ENCODE assay signal across 18 cellular contexts in genomic region chr3:98038241-98038640, GRCh38. TPM values are rescaled to one million over a fixed set of nuclear protein-coding genes. Genes with fewer than 3 reads are reported as not detected.
DNase-seq lines count a peak whose midpoint lies in the region; ATAC-seq and TF ChIP-seq lines count a peak whose summit lies in the region.
"Had no signal": no experiment of that assay in that cellular context is flagged by ENCODE, and none has a peak within 500 bp of the region (broad histone marks: within the 10 kb centered on the region; RNA-seq: fewer than 3 reads in every experiment).

No MANE protein-coding gene starts in this region.

- TF ChIP-seq POLR2A in breast epithelium (IDR thresholded peaks at IDR 0.05) = no peak

- no peaks in the 10 kb centered on the region for H3K36me3 ChIP-seq in GM23338 (ENCODE audit: insufficient read depth)
- H3K36me3 ChIP-seq in breast epithelium = no peaks in the 10 kb centered on the region
- H3K36me3 ChIP-seq: BLaER1 treated with 17β-estradiol and CSF1 and Interleukin-3, amounts not matched to agents 10 nM and 100 nM; gastrocnemius medialis; thyroid gland had no signal

- H3K9me3 ChIP-seq in breast epithelium = no peaks in the 10 kb centered on the region
- H3K9me3 ChIP-seq: gastrocnemius medialis, mucosa of descending colon, thyroid gland had no signal

- H3K4me1 ChIP-seq in GM23338 (ENCODE audit: insufficient read depth) (0 out of 2 replicates have a peak, but pooled peaks cover 7% of the 10 kb centered on the region), breast epithelium (no peaks in the 10 kb centered on the region)
- H3K4me1 ChIP-seq: gastrocnemius medialis had no signal

- H4K20me1 ChIP-seq in GM23338 (replicated peaks; ENCODE audit: insufficient read depth) = no peaks in the 10 kb centered on the region
- H4K20me1 ChIP-seq: BLaER1 treated with 17β-estradiol and CSF1 and Interleukin-3, amounts not matched to agents 10 nM and 100 nM had no signal

- H3K79me2 ChIP-seq in GM23338 (replicated peaks; ENCODE audit: insufficient read depth) = no peaks in the 10 kb centered on the region

- no peak overlapping the region for H3K4me3 ChIP-seq in cardiac fibroblast (replicated peaks in 1 of 2; ENCODE audit: low read depth in 2 of 2, low read length in 2 of 2)
- no peak overlapping the region for H3K4me3 ChIP-seq in GM23338
- H3K4me3 ChIP-seq in breast epithelium = no peak overlapping the region
- H3K4me3 ChIP-seq: BLaER1 treated with 17β-estradiol and CSF1 and Interleukin-3, amounts not matched to agents 10 nM and 100 nM; gastrocnemius medialis; mucosa of descending colon; thyroid gland had no signal

- H3K27me3 Mint-ChIP-seq in activated CD4-positive, alpha-beta T cell treated with anti-CD3 and anti-CD28 coated beads, Interleukin-2, amount 10 ng/mL, durations not matched to agents 24 days and 14 days = peaks cover 27% of the 10 kb centered on the region
- peaks cover 1% of the 10 kb centered on the region for H3K27me3 Mint-ChIP-seq in GM23338 (ENCODE audit: insufficient read depth, low read depth, poor library complexity)

- H3K27ac ChIP-seq in GM23338 (ENCODE audit: low read depth) (no peak overlapping the region), breast epithelium (no peak overlapping the region)
- H3K27ac ChIP-seq: gastrocnemius medialis, KMS-11, thyroid gland had no signal

- H3K27me3 ChIP-seq in GM23338 (ENCODE audit: insufficient read depth) = no peaks in the 10 kb centered on the region
- peaks cover 0 to 11% of the 10 kb centered on the region in 2 donors for H3K27me3 ChIP-seq in breast epithelium
- H3K27me3 ChIP-seq: BLaER1 treated with 17β-estradiol and CSF1 and Interleukin-3, amounts not matched to agents 10 nM and 100 nM; gastrocnemius medialis had no signal

- DNase-seq in activated CD4-positive, alpha-beta T cell treated with anti-CD3 and anti-CD28 coated beads, Interleukin-2, amount 10 ng/mL, durations not matched to agents 24 days and 14 days = peak; percentile 58
- DNase-seq in activated CD4-positive, alpha-beta T cell treated with anti-CD3 and anti-CD28 coated beads for 4 hours = no peak
- DNase-seq in NCI-H82 treated with DMSO at 0.1 percent for 48 hours (lab: John Stamatoyannopoulos, UW; ENCODE audit: unreplicated experiment) = peak; percentile 90
- peak; percentile 6 to 56 for DNase-seq in cardiac fibroblast (ENCODE audit: low read depth in 2 of 2)
- peak; percentile 42 for DNase-seq in renal cortical epithelial cell (ENCODE audit: low read depth)
- DNase-seq in NCI-H526 treated with DMSO at 0.1 percent for 48 hours (lab: John Stamatoyannopoulos, UW) = no peak
- DNase-seq in GM23338 (ENCODE audit: low spot score) = no peak
- no peak for DNase-seq in breast epithelium (ENCODE audit: low spot score in 2 of 2)
- DNase-seq: activated effector memory CD4-positive, alpha-beta T cell treated with anti-CD3 and anti-CD28 coated beads, Interleukin-2, amount 50 U/mL, for 16 hours; amniotic stem cell; gastrocnemius medialis; HFFc6; mucosa of descending colon; NCI-H1417; NCI-H2171 treated with DMSO at 0.1 percent for 48 hours; thyroid gland had no signal

- peak overlapping the region; percentile 86 for H3K27ac Mint-ChIP-seq in activated CD4-positive, alpha-beta T cell treated with anti-CD3 and anti-CD28 coated beads, Interleukin-2, amount 10 ng/mL, durations not matched to agents 24 days and 14 days
- no peak overlapping the region for H3K27ac Mint-ChIP-seq in GM23338
- H3K27ac Mint-ChIP-seq: HFFc6 had no signal

- intact Hi-C loops in activated CD4-positive, alpha-beta T cell treated with anti-CD3 and anti-CD28 coated beads, Interleukin-2, amount 10 ng/mL, durations not matched to agents 24 days and 14 days (cut with micrococcal nuclease) = loop anchor here (2.0 to 5.0 kb wide), 6 partner anchors 65 to 864 kb away; partner anchors contain the start of genes CPOX, DCBLD2 and RIOX2
- intact Hi-C loops in breast epithelium (cut with DNase I; ENCODE audit: low total_unique reads) = no loop called here

- no peak for TF ChIP-seq CTCF in cardiac fibroblast (IDR thresholded peaks at IDR 0.05; ENCODE audit: low read depth, low read length)
- no peak for TF ChIP-seq CTCF in GM23338 (conservative IDR thresholded peaks at IDR 0.05; ENCODE audit: low read depth in 2 of 2)
- no peak for TF ChIP-seq CTCF in breast epithelium (IDR thresholded peaks at IDR 0.05)

- H3F3A ChIP-seq in GM23338 (replicated peaks; ENCODE audit: low read depth) = no peaks in the 10 kb centered on the region

- H3K9me3 Mint-ChIP-seq in activated CD4-positive, alpha-beta T cell treated with anti-CD3 and anti-CD28 coated beads, Interleukin-2, amount 10 ng/mL, durations not matched to agents 24 days and 14 days = peaks cover 6% of the 10 kb centered on the region
- peaks cover 7% of the 10 kb centered on the region for H3K9me3 Mint-ChIP-seq in GM23338
- H3K9me3 Mint-ChIP-seq: HFFc6 had no signal

- no peak for ATAC-seq in GM23338
- ATAC-seq: gastrocnemius medialis, mucosa of descending colon had no signal

- H3K4me1 Mint-ChIP-seq in activated CD4-positive, alpha-beta T cell treated with anti-CD3 and anti-CD28 coated beads, Interleukin-2, amount 10 ng/mL, durations not matched to agents 24 days and 14 days = peaks cover 18% of the 10 kb centered on the region
- H3K4me1 Mint-ChIP-seq in GM23338 = peaks cover 7% of the 10 kb centered on the region; the same call in 2 of the 3 replicates

- H3K4me2 ChIP-seq in GM23338 = no peak overlapping the region

- no peaks in the 10 kb centered on the region for H3K9me2 ChIP-seq in GM23338 (ENCODE audit: insufficient read depth)

- H3K36me3 Mint-ChIP-seq in activated CD4-positive, alpha-beta T cell treated with anti-CD3 and anti-CD28 coated beads, Interleukin-2, amount 10 ng/mL, durations not matched to agents 24 days and 14 days (ENCODE audit: low read depth) = peaks cover 3% of the 10 kb centered on the region
- peaks cover 5% of the 10 kb centered on the region for H3K36me3 Mint-ChIP-seq in GM23338 (ENCODE audit: low read depth)

- peak overlapping the region; percentile 59 for H3K4me3 Mint-ChIP-seq in activated CD4-positive, alpha-beta T cell treated with anti-CD3 and anti-CD28 coated beads, Interleukin-2, amount 10 ng/mL, durations not matched to agents 24 days and 14 days
- no peak overlapping the region for H3K4me3 Mint-ChIP-seq in GM23338

- H2AFZ ChIP-seq in GM23338 = no peak overlapping the region

TF ChIP-seq in GM23338, 12 proteins besides CTCF, POLR2A, EP300 and RAD21 (continues in another document):
- TF ChIP-seq ZNF331 (CRISPR knock-in tag; IDR thresholded peaks at IDR 0.05; ENCODE audit: low read depth) (no peak), CREB1 (CRISPR knock-in tag; IDR thresholded peaks at IDR 0.05; ENCODE audit: low read depth) (no peak), ZNF114 (CRISPR knock-in tag; IDR thresholded peaks at IDR 0.05) (no peak), NANOG (IDR thresholded peaks at IDR 0.05; ENCODE audit: borderline replicate concordance) (no peak), STAT1 (IDR thresholded peaks at IDR 0.05; ENCODE audit: unreplicated experiment) (no peak), EZH2 (IDR thresholded peaks at IDR 0.05; ENCODE audit: low read depth, unreplicated experiment) (no peak), EZH2phosphoT487 (IDR thresholded peaks at IDR 0.05; ENCODE audit: unreplicated experiment) (no peak)

RNA-seq across cellular contexts. Expression of gene GABRR3, which starts 3.1 kb away (rescaled TPM):
- 0.05 and 0.12 TPM in 2 replicates for total RNA-seq in activated CD4-positive, alpha-beta T cell treated with anti-CD3 and anti-CD28 coated beads, Interleukin-2, amount 10 ng/mL, durations not matched to agents 24 days and 14 days
- total RNA-seq in renal cortical epithelial cell (not detected in 2 replicates), breast epithelium (not detected)
- not detected in 2 replicates for total RNA-seq in GM23338 (2014; rRNA removed; shearing (Covaris generic))
- not detected in 2 replicates for polyA plus RNA-seq in GM23338 (2016; fragmentation: Nextera tagmentation; extraction: Ambion mirVana)
- total RNA-seq: gastrocnemius medialis, HFFc6, mucosa of descending colon had no signal

RNA-seq across cellular contexts. Expression of gene OR5AC2, which starts 48.7 kb away (rescaled TPM):
- not detected in 2 replicates for total RNA-seq in activated CD4-positive, alpha-beta T cell treated with anti-CD3 and anti-CD28 coated beads, Interleukin-2, amount 10 ng/mL, durations not matched to agents 24 days and 14 days
- not detected in 2 replicates for total RNA-seq in renal cortical epithelial cell
- not detected in 2 replicates for total RNA-seq in GM23338 (2014; rRNA removed; shearing (Covaris generic))
- polyA plus RNA-seq in GM23338 (2016; fragmentation: Nextera tagmentation; extraction: Ambion mirVana) = not detected in 2 replicates
- not detected for total RNA-seq in breast epithelium
- total RNA-seq: gastrocnemius medialis, HFFc6, mucosa of descending colon, thyroid gland had no signal

Comparison
In these comparisons a context has a peak if more than half of its experiments do, and no peak if none do; other contexts are left out.
1. DNase-seq: peak in activated CD4-positive, alpha-beta T cell treated with anti-CD3 and anti-CD28 coated beads, Interleukin-2, amount 10 ng/mL, durations not matched to agents 24 days and 14 days (single experiment), NCI-H82 treated with DMSO at 0.1 percent for 48 hours (single experiment), cardiac fibroblast (2 of 2) and renal cortical epithelial cell (single experiment); none in activated CD4-positive, alpha-beta T cell treated with anti-CD3 and anti-CD28 coated beads for 4 hours (0 of 2), NCI-H526 treated with DMSO at 0.1 percent for 48 hours (single experiment), GM23338 (single experiment) and breast epithelium (0 of 2).